In genomic region chr18:48828201-48828580, GRCh38 we compare ENCODE assay signal across 13 cellular contexts.
DNase-seq lines count a peak whose midpoint lies in the region; ATAC-seq and TF ChIP-seq lines count a peak whose summit lies in the region.
"Had no signal": no experiment of that assay in that cellular context is flagged by ENCODE, and none has a peak within 500 bp of the region (broad histone marks: within the 10 kb centered on the region; RNA-seq: fewer than 3 reads in every experiment).

No MANE protein-coding gene starts in this region.

- TF ChIP-seq CTCF in cardiac muscle cell (IDR thresholded peaks at IDR 0.05; ENCODE audit: low read depth, low read length): no peak
- no peak for TF ChIP-seq CTCF in coronary artery (IDR thresholded peaks at IDR 0.05)
- TF ChIP-seq CTCF in nephron progenitor cell (IDR thresholded peaks at IDR 0.05): no peak
- no peak for TF ChIP-seq CTCF in type B pancreatic cell (conservative IDR thresholded peaks at IDR 0.05)

- H3K36me3 ChIP-seq in cardiac muscle cell: no peaks in the 10 kb centered on the region

- no peak for ATAC-seq in Right ventricle myocardium inferior
- no peak for ATAC-seq in GM18867 (IDR thresholded peaks at IDR 0.05; ENCODE audit: unreplicated experiment)

- H3K9me3 Mint-ChIP-seq in nephron progenitor cell: peaks cover 19% of the 10 kb centered on the region
- peaks cover 11% of the 10 kb centered on the region for H3K9me3 Mint-ChIP-seq in type B pancreatic cell

- DNase-seq in cardiac muscle cell (ENCODE audit: low read depth in 1 of 2, low spot score in 1 of 2) (no peak), Right ventricle myocardium inferior (ENCODE audit: missing footprints) (no peak), coronary artery (ENCODE audit: low spot score) (no peak), nephron progenitor cell (no peak), type B pancreatic cell (ENCODE audit: extremely low spot score, unreplicated experiment) (no peak), mesenteric fat pad (ENCODE audit: low spot score) (no peak)
- DNase-seq in activated CD4-positive, alpha-beta T cell treated with anti-CD3 and anti-CD28 coated beads for 1 hour: no peak
- DNase-seq: ACHN; activated CD4-positive, alpha-beta T cell treated with anti-CD3 and anti-CD28 coated beads, Interleukin-2, amount 50 U/mL, for 1 hour; activated naive CD4-positive, alpha-beta T cell treated with Interleukin-2 at 50 U/mL for 16 hours; midbrain had no signal

- H3K27me3 ChIP-seq in cardiac muscle cell: no peaks in the 10 kb centered on the region

- peaks cover 86% of the 10 kb centered on the region for H3K4me1 ChIP-seq in cardiac muscle cell (ENCODE audit: low read depth)

- H3K4me3 Mint-ChIP-seq in nephron progenitor cell (peak overlapping the region; percentile 85), type B pancreatic cell (peak overlapping the region; percentile 86)

- peaks cover 91% of the 10 kb centered on the region for H3K4me1 Mint-ChIP-seq in nephron progenitor cell
- peaks cover 80% of the 10 kb centered on the region for H3K4me1 Mint-ChIP-seq in type B pancreatic cell (ENCODE audit: unreplicated experiment)

- H3K27me3 Mint-ChIP-seq in nephron progenitor cell (ENCODE audit: low read depth, poor library complexity): no peaks in the 10 kb centered on the region
- no peaks in the 10 kb centered on the region for H3K27me3 Mint-ChIP-seq in type B pancreatic cell

- intact Hi-C loops in Right ventricle myocardium inferior (cut with DNase I): loop anchor here (5.0 kb wide), 1 partner anchor 51 kb away; no protein-coding TSS in a partner anchor

- H3K36me3 Mint-ChIP-seq in nephron progenitor cell (ENCODE audit: low read depth) (peaks cover 19% of the 10 kb centered on the region), type B pancreatic cell (peaks cover 11% of the 10 kb centered on the region)

- H3K4me3 ChIP-seq in cardiac muscle cell (peak overlapping the region; percentile 27), coronary artery (peak overlapping the region; percentile 60)

- no peaks in the 10 kb centered on the region for H3K9me3 ChIP-seq in cardiac muscle cell (ENCODE audit: low read depth)

- H3K27ac ChIP-seq in cardiac muscle cell (peak overlapping the region; percentile 96), coronary artery (peak overlapping the region; percentile 29 to 91)
- H3K27ac ChIP-seq: HL-60 had no signal

- H3K27ac Mint-ChIP-seq in nephron progenitor cell (peak overlapping the region; percentile 100), type B pancreatic cell (peak overlapping the region; percentile 92)
